4 cellular contexts compared by ENCODE assay signal in the genomic region with DNA sequence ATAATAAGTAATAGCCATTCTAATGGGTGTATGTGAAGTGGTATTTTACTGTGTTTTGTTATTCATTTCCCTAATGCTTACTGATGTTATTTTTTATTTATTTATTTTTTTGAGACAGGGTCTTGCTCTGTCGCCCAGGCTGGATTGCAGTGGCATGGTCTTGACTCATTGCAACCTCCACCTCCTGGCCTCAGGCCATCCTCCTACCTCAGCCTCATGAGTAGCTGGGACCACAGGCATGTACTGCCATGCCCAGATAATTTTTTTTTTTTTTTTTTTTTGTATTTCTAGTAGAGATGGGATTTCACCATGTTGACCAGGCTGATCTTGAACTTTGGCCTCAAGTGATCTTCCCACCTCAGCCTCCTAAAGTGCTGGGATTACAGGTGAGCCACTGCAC. TPM values are rescaled to one million over a fixed set of nuclear protein-coding genes. Genes with fewer than 3 reads are reported as not detected.
"Had no signal": no experiment of that assay in that cellular context is flagged by ENCODE, and none has a peak within 500 bp of the region (broad histone marks: within the 10 kb centered on the region; RNA-seq: fewer than 3 reads in every experiment).

No MANE protein-coding gene starts in this region.

RNA-seq across cellular contexts. Expression of a gene that starts 13.2 kb away (rescaled TPM):
- total RNA-seq: K562, OCI-LY7, PC-3, Right ventricle myocardium inferior had no signal
- polyA plus RNA-seq: K562 had no signal
